In the genomic region with DNA sequence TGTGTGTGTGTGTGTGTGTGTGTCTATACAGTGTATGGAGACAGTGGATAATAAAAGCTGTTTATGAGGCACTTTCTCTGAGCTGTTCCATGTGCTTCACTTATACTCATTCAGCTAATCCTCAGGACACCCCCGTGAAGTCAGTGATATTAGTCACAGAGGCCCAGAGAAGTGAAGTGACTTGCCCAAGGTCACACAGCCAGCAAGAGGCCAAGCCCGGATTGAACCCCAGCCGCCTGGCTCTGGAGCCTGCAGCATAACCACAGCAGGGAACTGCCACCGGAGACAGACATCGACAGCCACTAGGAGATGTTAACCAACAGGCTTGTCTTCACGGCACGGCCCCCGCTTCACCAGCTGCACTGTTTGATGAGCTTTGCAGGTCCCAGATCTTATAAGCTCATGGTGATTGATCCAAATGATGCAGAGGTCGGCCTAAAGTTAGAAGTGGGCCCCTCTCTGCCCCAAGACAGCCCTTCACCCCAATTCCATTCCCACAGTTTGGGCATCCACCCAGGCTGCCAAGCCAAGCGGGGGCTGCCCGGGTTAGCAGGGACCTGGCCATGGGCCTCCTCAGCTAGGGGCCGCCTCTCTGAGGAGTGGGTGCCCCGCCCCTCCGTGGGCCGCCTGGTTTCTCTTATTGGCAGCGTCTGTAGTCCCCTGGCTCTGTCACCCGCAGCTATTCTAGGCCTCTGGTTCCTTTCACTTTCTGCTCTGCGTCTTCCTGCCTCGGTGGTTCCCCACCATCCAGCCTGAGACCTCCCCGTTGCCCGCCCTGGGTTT, we compare ENCODE assay signal across 9 cellular contexts. TPM values are rescaled to one million over a fixed set of nuclear protein-coding genes. Genes with fewer than 3 reads are reported as not detected.
DNase-seq lines count a peak whose midpoint lies in the region; ATAC-seq and TF ChIP-seq lines count a peak whose summit lies in the region.
"Had no signal": no experiment of that assay in that cellular context is flagged by ENCODE, and none has a peak within 500 bp of the region (broad histone marks: within the 10 kb centered on the region; RNA-seq: fewer than 3 reads in every experiment).

No MANE protein-coding gene starts in this region.

- peaks cover 66% of the 10 kb centered on the region for H3K4me1 Mint-ChIP-seq in activated CD4-positive, alpha-beta T cell treated with anti-CD3 and anti-CD28 coated beads for 36 hours
- H3K4me1 Mint-ChIP-seq in endothelial cell (ENCODE audit: unreplicated experiment), result no peaks in the 10 kb centered on the region

- H3K9me3 Mint-ChIP-seq in activated CD4-positive, alpha-beta T cell treated with anti-CD3 and anti-CD28 coated beads for 36 hours (ENCODE audit: low read depth), result no peaks in the 10 kb centered on the region
- H3K9me3 Mint-ChIP-seq in endothelial cell (ENCODE audit: unreplicated experiment), result no peaks in the 10 kb centered on the region

- CTCF ChIA-PET in activated CD4-positive, alpha-beta T cell treated with anti-CD3 and anti-CD28 coated beads for 36 hours (lab: Charles Lee), result interaction anchor here (0.6 to 2.6 kb wide), 21 partner anchors 8 to 843 kb away, joined by 3 to 18 read pairs (median 4); a partner anchor contains a TSS

- H3K4me3 Mint-ChIP-seq in activated CD4-positive, alpha-beta T cell treated with anti-CD3 and anti-CD28 coated beads for 36 hours, result peak overlapping the region; percentile 54
- H3K4me3 Mint-ChIP-seq in endothelial cell (ENCODE audit: unreplicated experiment), result no peak overlapping the region

- POLR2A ChIA-PET in activated CD4-positive, alpha-beta T cell treated with anti-CD3 and anti-CD28 coated beads for 36 hours (lab: Charles Lee), result interaction anchor here (0.6 to 3.7 kb wide), 32 partner anchors 9 to 267 kb away, joined by 3 to 79 read pairs (median 5); a partner anchor contains a TSS

- peak; percentile 96 for DNase-seq in activated CD4-positive, alpha-beta T cell treated with anti-CD3 and anti-CD28 coated beads for 36 hours
- peak; percentile 66 to 90 (median 73) for DNase-seq in stimulated activated CD4-positive, alpha-beta T cell treated with anti-CD3 and anti-CD28 coated beads, TNF-alpha, amount 100 ng/mL, for 24 hours (ENCODE audit: low read depth in 3 of 3)
- DNase-seq in iPS-NIHi7 (ENCODE audit: extremely low spot score), result no peak
- DNase-seq in NCI-H187 treated with DMSO at 0.1 percent for 48 hours (lab: John Stamatoyannopoulos, UW), result no peak
- no peak for DNase-seq in endothelial cell (ENCODE audit: low spot score)

- TF ChIP-seq CTCF in endothelial cell (IDR thresholded peaks at IDR 0.05; ENCODE audit: unreplicated experiment), result no peak

- H3K36me3 Mint-ChIP-seq in activated CD4-positive, alpha-beta T cell treated with anti-CD3 and anti-CD28 coated beads for 36 hours (ENCODE audit: low read depth), result peaks cover 2% of the 10 kb centered on the region
- no peaks in the 10 kb centered on the region for H3K36me3 Mint-ChIP-seq in endothelial cell (ENCODE audit: low read depth, unreplicated experiment)

- peak overlapping the region; percentile 98 for H3K27ac Mint-ChIP-seq in activated CD4-positive, alpha-beta T cell treated with anti-CD3 and anti-CD28 coated beads for 36 hours
- H3K27ac Mint-ChIP-seq in endothelial cell (ENCODE audit: unreplicated experiment), result no peak overlapping the region

- no peaks in the 10 kb centered on the region for H3K27me3 Mint-ChIP-seq in activated CD4-positive, alpha-beta T cell treated with anti-CD3 and anti-CD28 coated beads for 36 hours
- peaks cover 4% of the 10 kb centered on the region for H3K27me3 Mint-ChIP-seq in endothelial cell (ENCODE audit: unreplicated experiment)

- intact Hi-C loops in activated CD4-positive, alpha-beta T cell treated with anti-CD3 and anti-CD28 coated beads for 36 hours (cut with DNase I, micrococcal nuclease), result loop anchor here (1.0 to 5.0 kb wide), 17 partner anchors 8 to 483 kb away; a partner anchor contains a TSS

- ATAC-seq in GM19035 (IDR thresholded peaks at IDR 0.05; ENCODE audit: unreplicated experiment) (peak; percentile 82), HG03159 (IDR thresholded peaks at IDR 0.05; ENCODE audit: unreplicated experiment) (peak; percentile 81), esophagus mucosa (peak; percentile 62)
- ATAC-seq in activated CD4-positive, alpha-beta T cell treated with anti-CD3 and anti-CD28 coated beads for 36 hours, result peak; percentile 76

RNA-seq across cellular contexts. Expression of a gene that starts 30.9 kb away (rescaled TPM):
- total RNA-seq in activated CD4-positive, alpha-beta T cell treated with anti-CD3 and anti-CD28 coated beads for 36 hours, result 100 to 1,000 TPM in 1 of 2 experiments, 10 to 100 TPM in 1; 100.0 to 103 TPM
- 2.8 TPM for total RNA-seq in esophagus mucosa
- total RNA-seq in endothelial cell (ENCODE audit: unreplicated experiment), result 7.4 TPM

RNA-seq across cellular contexts. Expression of a gene that starts 44.0 kb away (rescaled TPM):
- not detected for total RNA-seq in activated CD4-positive, alpha-beta T cell treated with anti-CD3 and anti-CD28 coated beads for 36 hours
- total RNA-seq in esophagus mucosa, result not detected
- total RNA-seq in endothelial cell (ENCODE audit: unreplicated experiment), result not detected
- total RNA-seq: pulmonary artery endothelial cell had no signal

RNA-seq across cellular contexts. Expression of a gene that starts 48.3 kb away (rescaled TPM):
- total RNA-seq in activated CD4-positive, alpha-beta T cell treated with anti-CD3 and anti-CD28 coated beads for 36 hours, result not detected
- total RNA-seq in esophagus mucosa (not detected), endothelial cell (ENCODE audit: unreplicated experiment) (not detected)
- total RNA-seq: pulmonary artery endothelial cell had no signal

RNA-seq across cellular contexts. Expression of a gene that starts 51.2 kb away (rescaled TPM):
- not detected for total RNA-seq in activated CD4-positive, alpha-beta T cell treated with anti-CD3 and anti-CD28 coated beads for 36 hours
- not detected for total RNA-seq in esophagus mucosa
- total RNA-seq in endothelial cell (ENCODE audit: unreplicated experiment), result not detected
- total RNA-seq: pulmonary artery endothelial cell had no signal

RNA-seq across cellular contexts. Expression of a gene that starts 56.0 kb away (rescaled TPM):
- total RNA-seq in activated CD4-positive, alpha-beta T cell treated with anti-CD3 and anti-CD28 coated beads for 36 hours, result not detected
- total RNA-seq in esophagus mucosa, result not detected
- not detected for total RNA-seq in endothelial cell (ENCODE audit: unreplicated experiment)
- total RNA-seq: pulmonary artery endothelial cell had no signal

Comparison
In these comparisons a context has a peak if more than half of its experiments do, and no peak if none do; other contexts are left out.
1. DNase-seq: peak in activated CD4-positive, alpha-beta T cell treated with anti-CD3 and anti-CD28 coated beads for 36 hours (single experiment) and stimulated activated CD4-positive, alpha-beta T cell treated with anti-CD3 and anti-CD28 coated beads, TNF-alpha, amount 100 ng/mL, for 24 hours (3 of 3); none in iPS-NIHi7 (single experiment), NCI-H187 treated with DMSO at 0.1 percent for 48 hours (single experiment) and endothelial cell (single experiment).
2. RNA of a gene that starts 30.9 kb away (total RNA-seq): 100.0 to 103 TPM in activated CD4-positive, alpha-beta T cell treated with anti-CD3 and anti-CD28 coated beads for 36 hours; 7.4 TPM in endothelial cell (single experiment) and 2.8 TPM in esophagus mucosa (single experiment); every median in the first group is over 10 times any median in the second.
3. Peak in every context shown above with its lines, with median percentiles within 50 percentile points of each other: ATAC-seq.